8 cellular contexts compared by ENCODE assay signal in genomic region chr7:142797799-142798377, GRCh38. TPM values are rescaled to one million over a fixed set of nuclear protein-coding genes. Genes with fewer than 3 reads are reported as not detected.
DNase-seq lines count a peak whose midpoint lies in the region; ATAC-seq, FAIRE-seq and TF ChIP-seq lines count a peak whose summit lies in the region.

No MANE protein-coding gene starts in this region.

- peaks cover 69% of the 10 kb centered on the region for H3K79me2 ChIP-seq in endothelial cell of umbilical vein (ENCODE audit: control insufficient read depth, insufficient read depth, low read length)

- CTCF ChIA-PET in endothelial cell of umbilical vein (lab: Charles Lee): interaction anchor here (0.7 to 20.4 kb wide), 10 partner anchors 12 to 282 kb away, joined by 3 to 425 read pairs (median 4); no protein-coding TSS in a partner anchor

- peak overlapping the region; percentile 27 for H2AFZ ChIP-seq in endothelial cell of umbilical vein (ENCODE audit: low read depth, low read length)

- H3K9me3 ChIP-seq in NT2/D1 (ENCODE audit: insufficient read depth, low read length) (no peaks in the 10 kb centered on the region), endothelial cell of umbilical vein (replicated peaks; ENCODE audit: control insufficient read depth, insufficient read depth, low read length) (no peaks in the 10 kb centered on the region), pancreas (no peaks in the 10 kb centered on the region), WERI-Rb-1 (ENCODE audit: severe bottlenecking) (no peaks in the 10 kb centered on the region)

- POLR2A ChIA-PET in endothelial cell of umbilical vein (lab: Charles Lee): interaction anchor here (1.3 kb wide), 1 partner anchor 10 kb away, joined by 6 read pairs; no protein-coding TSS in a partner anchor

- no peak for TF ChIP-seq CTCF in endothelial cell of umbilical vein (IDR thresholded peaks at IDR 0.05; ENCODE audit: extremely low read depth in 1 of 2, insufficient read depth in 1 of 2, low read depth in 1 of 2, low read length in 2 of 2)
- no peak for TF ChIP-seq CTCF in pancreas (IDR thresholded peaks at IDR 0.05)
- TF ChIP-seq CTCF in WERI-Rb-1 (IDR thresholded peaks at IDR 0.05; ENCODE audit: low read depth, low read length): no peak

- ATAC-seq in pancreas (peak; percentile 5 to 12 (median 8)), GM21786 (IDR thresholded peaks at IDR 0.05; ENCODE audit: unreplicated experiment) (no peak), GM18858 (IDR thresholded peaks at IDR 0.05; ENCODE audit: unreplicated experiment) (no peak)

- H3K36me3 ChIP-seq in NT2/D1 (ENCODE audit: insufficient read depth, insufficient read length, low read length) (peaks cover 6% of the 10 kb centered on the region), endothelial cell of umbilical vein (ENCODE audit: control insufficient read depth in 2 of 2, extremely low read depth in 1 of 2, insufficient read depth in 2 of 2, low read length in 2 of 2) (peaks cover 0 to 4% of the 10 kb centered on the region in 2 experiments), pancreas (no peaks in the 10 kb centered on the region), WERI-Rb-1 (no peaks in the 10 kb centered on the region)

- peak; percentile 15 for TF ChIP-seq POLR2A in endothelial cell of umbilical vein (IDR thresholded peaks at IDR 0.05; ENCODE audit: low read depth, low read length)

- FAIRE-seq in endothelial cell of umbilical vein (lab: Jason Lieb, UNC) (peak; percentile 44), pancreas (lab: Jason Lieb, UNC) (no peak)

- BruUV-seq in endothelial cell of umbilical vein (replicated peaks; lab: Mats Ljungman, UMichigan): TSS peak; percentile 12

- H3K27ac ChIP-seq in endothelial cell of umbilical vein (ENCODE audit: insufficient read depth, low read depth, low read length) (peak overlapping the region; percentile 63), pancreas (peak overlapping the region in 1 of 4 donors; percentile 9), WERI-Rb-1 (no peak overlapping the region)

- H3K4me2 ChIP-seq in endothelial cell of umbilical vein (ENCODE audit: insufficient read depth, low read length): peak overlapping the region; percentile 68

- dilution Hi-C loops in endothelial cell of umbilical vein (cut with MboI; ENCODE audit: extremely low pct_ligation_motif_present, low sequenced_read_pairs): no loop called here

- H3K4me1 ChIP-seq in NT2/D1 (ENCODE audit: insufficient read depth, insufficient read length) (peaks cover 4% of the 10 kb centered on the region), endothelial cell of umbilical vein (ENCODE audit: control insufficient read depth, extremely low read depth, insufficient read depth, low read length) (peaks cover 28% of the 10 kb centered on the region), pancreas (no peaks in the 10 kb centered on the region)

- H3K9me1 ChIP-seq in endothelial cell of umbilical vein (replicated peaks; ENCODE audit: control insufficient read depth, extremely low read depth, insufficient read depth, low read length): no peaks in the 10 kb centered on the region

- 27 to 35% methylated on average over 13 of the region's 13 CpGs for WGBS in pancreas, 2 donors

- peak overlapping the region; percentile 78; the same call in 1 of the 2 replicates for H3K4me3 ChIP-seq in GM08714 (ENCODE audit: low read length)
- H3K4me3 ChIP-seq in NT2/D1 (ENCODE audit: insufficient read length, low read depth): peak overlapping the region; percentile 51
- H3K4me3 ChIP-seq in endothelial cell of umbilical vein (replicated peaks in 1 of 3; ENCODE audit: insufficient read depth in 1 of 3, low read depth in 1 of 3, low read length in 3 of 3): peak overlapping the region; percentile 62 to 76 (median 69)
- peak overlapping the region in 3 of 4 donors; percentile 34 to 52 (median 42) for H3K4me3 ChIP-seq in pancreas
- H3K4me3 ChIP-seq in WERI-Rb-1 (ENCODE audit: low read depth, low read length): no peak overlapping the region

- DNase-seq in NT2/D1 (ENCODE audit: low read depth, low spot score) (no peak), endothelial cell of umbilical vein (ENCODE audit: low read depth, low spot score) (no peak), pancreas (no peak), GM19240 (ENCODE audit: insufficient read length, low spot score) (no peak), WERI-Rb-1 (no peak)

- intact Hi-C loops in endothelial cell of umbilical vein (cut with micrococcal nuclease) (loop anchor here (5.0 kb wide), 1 partner anchor 86 kb away; no protein-coding TSS in a partner anchor), pancreas (cut with DNase I) (no loop called here)

- H3K9ac ChIP-seq in NT2/D1 (ENCODE audit: insufficient read length, low read depth) (peak overlapping the region; percentile 85), endothelial cell of umbilical vein (replicated peaks; ENCODE audit: extremely low read depth, insufficient read depth, low read length) (peak overlapping the region; percentile 76)

- H3K27me3 ChIP-seq in NT2/D1 (ENCODE audit: insufficient read depth, insufficient read length) (peaks cover 56% of the 10 kb centered on the region), endothelial cell of umbilical vein (ENCODE audit: control insufficient read depth in 2 of 2, insufficient read depth in 2 of 2, low read length in 2 of 2) (no peaks in the 10 kb centered on the region), pancreas (peaks cover 0 to 12% (median 0%) of the 10 kb centered on the region in 4 donors), WERI-Rb-1 (ENCODE audit: insufficient read depth, low read depth, severe bottlenecking) (no peaks in the 10 kb centered on the region)

- no peaks in the 10 kb centered on the region for H4K20me1 ChIP-seq in endothelial cell of umbilical vein (replicated peaks; ENCODE audit: control insufficient read depth, extremely low read depth, insufficient read depth, low read length)

TF ChIP-seq in endothelial cell of umbilical vein, 7 proteins besides CTCF, POLR2A, EP300 and RAD21:
- no peak for TF ChIP-seq FOS (IDR thresholded peaks at IDR 0.05; ENCODE audit: borderline replicate concordance, insufficient read depth, low read length)

RNA-seq across cellular contexts. Expression of gene PRSS2, which starts 27.1 kb away (rescaled TPM):
- total RNA-seq in endothelial cell of umbilical vein (not detected in 2 replicates), pancreas (over 10,000 TPM; 42,431 to 136,252 (median 67,286) TPM)
- polyA plus RNA-seq in endothelial cell of umbilical vein (0.13 and 0.25 TPM in 2 replicates), pancreas (over 10,000 TPM; 25,162 to 43,147 TPM)
- polyA plus RNA-seq in endothelial cell of umbilical vein (2011; cell fraction: cytosol; rRNA removed): 0.10 TPM in 1 of 2 replicates, not detected in the other
- polyA plus RNA-seq in endothelial cell of umbilical vein (2011; cell fraction: nucleus; rRNA removed): not detected in 2 replicates
- polyA plus RNA-seq in endothelial cell of umbilical vein (2012): not detected in 2 replicates
- polyA minus RNA-seq in endothelial cell of umbilical vein: 0.70 TPM in 1 of 2 replicates, not detected in the other
- polyA minus RNA-seq in endothelial cell of umbilical vein (2011; cell fraction: cytosol; rRNA and poly(A)+ RNA removed): not detected
- polyA minus RNA-seq in endothelial cell of umbilical vein (2011; cell fraction: nucleus; rRNA and poly(A)+ RNA removed): not detected in 2 replicates

RNA-seq across cellular contexts. Expression of gene PRSS1, which starts 48.6 kb away (rescaled TPM):
- total RNA-seq in endothelial cell of umbilical vein (not detected in 2 replicates), pancreas (over 10,000 TPM; 23,499 to 66,172 (median 43,326) TPM)
- polyA plus RNA-seq in endothelial cell of umbilical vein (not detected in 2 replicates), pancreas (over 10,000 TPM; 22,582 to 45,101 TPM)
- polyA plus RNA-seq in endothelial cell of umbilical vein (2011; cell fraction: cytosol; rRNA removed): not detected in 2 replicates
- polyA plus RNA-seq in endothelial cell of umbilical vein (2011; cell fraction: nucleus; rRNA removed): not detected in 2 replicates
- polyA plus RNA-seq in endothelial cell of umbilical vein (2012): not detected in 2 replicates
- not detected in 2 replicates for polyA minus RNA-seq in endothelial cell of umbilical vein
- not detected for polyA minus RNA-seq in endothelial cell of umbilical vein (2011; cell fraction: cytosol; rRNA and poly(A)+ RNA removed)
- polyA minus RNA-seq in endothelial cell of umbilical vein (2011; cell fraction: nucleus; rRNA and poly(A)+ RNA removed): not detected in 2 replicates

RNA-seq across cellular contexts. Expression of gene EPHB6, which starts 57.0 kb away (rescaled TPM):
- total RNA-seq in endothelial cell of umbilical vein (2.9 TPM in 2 replicates), pancreas (10 to 100 TPM; 23.8 to 34.7 (median 27.0) TPM)
- polyA plus RNA-seq in endothelial cell of umbilical vein (0.62 and 0.86 TPM in 2 replicates), pancreas (100 to 1,000 TPM; 117 to 165 TPM)
- polyA plus RNA-seq in endothelial cell of umbilical vein (2011; cell fraction: cytosol; rRNA removed): 0.41 and 0.52 TPM in 2 replicates
- polyA plus RNA-seq in endothelial cell of umbilical vein (2011; cell fraction: nucleus; rRNA removed): 1.5 and 2.2 TPM in 2 replicates
- polyA plus RNA-seq in endothelial cell of umbilical vein (2012): 0.71 and 3.3 TPM in 2 replicates
- 1.7 and 2.2 TPM in 2 replicates for polyA minus RNA-seq in endothelial cell of umbilical vein
- not detected for polyA minus RNA-seq in endothelial cell of umbilical vein (2011; cell fraction: cytosol; rRNA and poly(A)+ RNA removed)
- polyA minus RNA-seq in endothelial cell of umbilical vein (2011; cell fraction: nucleus; rRNA and poly(A)+ RNA removed): 0.29 and 0.43 TPM in 2 replicates

Comparison
In these comparisons a context has a peak if more than half of its experiments do, and no peak if none do; other contexts are left out.
1. ATAC-seq: peak in pancreas (4 of 4); none in GM21786 (single experiment) and GM18858 (single experiment).
2. RNA of gene PRSS2, which starts 27.1 kb away (total RNA-seq): 42,431 to 136,252 TPM in pancreas; not detected in endothelial cell of umbilical vein; every median in the first group is over 1,000 times any median in the second.
3. RNA of gene PRSS1, which starts 48.6 kb away (total RNA-seq): 23,499 to 66,172 TPM in pancreas; not detected in endothelial cell of umbilical vein; every median in the first group is over 1,000 times any median in the second.